ENCODE assay signal across 22 cellular contexts in the genomic region with DNA sequence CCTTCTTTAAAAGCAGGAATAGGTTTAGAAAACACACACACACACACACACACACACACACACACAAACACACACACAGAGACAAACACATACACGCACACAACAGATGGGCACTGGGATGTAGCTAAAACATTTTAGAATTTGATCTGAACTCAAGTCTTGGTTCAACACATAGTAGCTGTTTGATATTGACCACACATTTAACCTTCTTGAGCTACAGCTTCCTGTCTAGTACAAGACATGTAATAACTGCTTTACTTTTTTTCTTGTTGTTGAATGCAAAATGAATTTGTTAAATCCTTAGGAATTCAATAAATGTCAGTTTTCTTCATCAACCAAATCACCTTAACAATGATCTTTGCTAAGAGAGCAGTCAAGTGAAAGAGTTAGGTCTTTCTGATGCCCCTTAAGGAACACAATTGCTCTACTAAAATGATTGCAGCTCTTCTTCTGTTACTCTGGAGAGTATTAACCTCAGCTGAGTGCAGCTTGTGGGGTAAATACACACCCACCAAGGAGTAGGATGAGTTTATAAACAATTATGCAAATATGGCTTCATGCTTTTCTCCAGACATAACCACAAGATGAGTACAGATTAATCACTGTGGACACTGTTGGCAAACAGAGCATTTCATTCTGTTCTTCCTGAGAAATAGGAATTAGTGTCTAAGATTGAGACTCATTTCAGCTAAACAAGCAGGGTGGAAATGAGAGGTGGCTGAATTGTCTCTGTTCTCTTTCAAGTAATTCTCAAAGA.
DNase-seq lines count a peak whose midpoint lies in the region; ATAC-seq and TF ChIP-seq lines count a peak whose summit lies in the region.
"Had no signal": no experiment of that assay in that cellular context is flagged by ENCODE, and none has a peak within 500 bp of the region (broad histone marks: within the 10 kb centered on the region; RNA-seq: fewer than 3 reads in every experiment).

No MANE protein-coding gene starts in this region.

- DNase-seq in CD1c-positive myeloid dendritic cell (ENCODE audit: extremely low spot score), result peak; percentile 1
- DNase-seq in NCI-H526 treated with DMSO at 0.1 percent for 48 hours (lab: John Stamatoyannopoulos, UW), result peak; percentile 0
- DNase-seq in epithelial cell of esophagus (ENCODE audit: low read depth), result peak; percentile 78
- DNase-seq in mucosa of descending colon, result peak in 1 of 3 donors; percentile 3
- no peak for DNase-seq in activated naive CD4-positive, alpha-beta T cell treated with anti-CD3 and anti-CD28 coated beads, Interleukin-2, amount 50 U/mL, for 72 hours (ENCODE audit: low spot score in 2 of 2)
- no peak for DNase-seq in SW480 (ENCODE audit: low spot score)
- DNase-seq in HPDE6-E6E7 (ENCODE audit: extremely low spot score), result no peak
- DNase-seq: activated CD4-positive, alpha-beta T cell treated with anti-CD3 and anti-CD28 coated beads, Interleukin-2, amount 50 U/mL, for 1 hour; activated T-cell treated with anti-CD3 and anti-CD28 coated beads, Interleukin-2, amount 50 U/mL, for 72 hours; BE2C; effector CD8-positive, alpha-beta T cell; heart right ventricle; KG1; NCI-H510A treated with DMSO at 0.1 percent for 48 hours; stimulated activated CD4-positive, alpha-beta T cell treated with anti-CD3 and anti-CD28 coated beads, Interleukin-4, amount 100 ng/mL, for 24 hours; upper lobe of left lung had no signal

- H3K9me3 ChIP-seq in mucosa of descending colon, result no peaks in the 10 kb centered on the region
- H3K9me3 ChIP-seq: BE2C, heart right ventricle, right atrium auricular region, upper lobe of left lung had no signal

- intact Hi-C loops in mucosa of descending colon (cut with DNase I, micrococcal nuclease), result no loop called here

- no peaks in the 10 kb centered on the region for H3K4me1 ChIP-seq in mucosa of descending colon (ENCODE audit: low read depth)
- H3K4me1 ChIP-seq: BE2C, heart right ventricle, right atrium auricular region, upper lobe of left lung had no signal

- peaks cover 9% of the 10 kb centered on the region in 2 donors for H3K9me3 Mint-ChIP-seq in activated naive CD4-positive, alpha-beta T cell treated with anti-CD3 and anti-CD28 coated beads, Interleukin-2, amount 50 U/mL, for 72 hours
- H3K9me3 Mint-ChIP-seq: activated T-cell treated with anti-CD3 and anti-CD28 coated beads, Interleukin-2, amount 50 U/mL, for 72 hours; stimulated activated effector memory CD8-positive, alpha-beta T cell treated with anti-CD3 and anti-CD28 coated beads, Interleukin-12 subunit alpha, Interleukin-12 subunit beta, amount 100 ng/mL, for 72 hours; T-helper 2 cell treated with Interferon-gamma antibody and Interleukin-4, amounts not matched to agents 5 μg/mL and 100 μg/mL, for 36 hours had no signal

- H3K36me3 Mint-ChIP-seq in activated naive CD4-positive, alpha-beta T cell treated with anti-CD3 and anti-CD28 coated beads, Interleukin-2, amount 50 U/mL, for 72 hours, result no peaks in the 10 kb centered on the region
- H3K36me3 Mint-ChIP-seq: natural killer cell treated with Interleukin-12 subunit alpha and Interleukin-12 subunit beta and Interleukin-15 and Interleukin-18, amount 100 ng/mL, for 72 hours; stimulated activated effector memory CD8-positive, alpha-beta T cell treated with anti-CD3 and anti-CD28 coated beads, Interleukin-12 subunit alpha, Interleukin-12 subunit beta, amount 100 ng/mL, for 72 hours had no signal

- no peaks in the 10 kb centered on the region for H3K36me3 ChIP-seq in mucosa of descending colon (ENCODE audit: low read depth)
- H3K36me3 ChIP-seq: BE2C, heart right ventricle, right atrium auricular region, upper lobe of left lung had no signal

- no peak for TF ChIP-seq CTCF in epithelial cell of esophagus (IDR thresholded peaks at IDR 0.05; ENCODE audit: insufficient read depth, low read depth, low read length, missing control alignments)
- TF ChIP-seq CTCF in mucosa of descending colon (IDR thresholded peaks at IDR 0.05), result no peak

- ATAC-seq in mucosa of descending colon, result peak; percentile 51
- ATAC-seq in HG03432 (IDR thresholded peaks at IDR 0.05; ENCODE audit: unreplicated experiment), result no peak
- ATAC-seq in activated naive CD4-positive, alpha-beta T cell treated with anti-CD3 and anti-CD28 coated beads, Interleukin-2, amount 50 U/mL, for 72 hours, result no peak
- ATAC-seq: activated T-cell treated with anti-CD3 and anti-CD28 coated beads, Interleukin-2, amount 50 U/mL, for 72 hours; left lobe of liver; natural killer cell treated with Interleukin-12 subunit alpha and Interleukin-12 subunit beta and Interleukin-15 and Interleukin-18, amount 100 ng/mL, for 72 hours; stimulated activated effector memory CD8-positive, alpha-beta T cell treated with anti-CD3 and anti-CD28 coated beads, Interleukin-12 subunit alpha, Interleukin-12 subunit beta, amount 100 ng/mL, for 72 hours had no signal

- no peak overlapping the region for H3K4me3 ChIP-seq in epithelial cell of esophagus (ENCODE audit: low read length)
- H3K4me3 ChIP-seq in mucosa of descending colon, result no peak overlapping the region
- H3K4me3 ChIP-seq: heart right ventricle, right atrium auricular region, upper lobe of left lung had no signal

- no peak overlapping the region for H3K27ac Mint-ChIP-seq in activated naive CD4-positive, alpha-beta T cell treated with anti-CD3 and anti-CD28 coated beads, Interleukin-2, amount 50 U/mL, for 72 hours
- H3K27ac Mint-ChIP-seq: activated T-cell treated with anti-CD3 and anti-CD28 coated beads, Interleukin-2, amount 50 U/mL, for 72 hours; natural killer cell treated with Interleukin-12 subunit alpha and Interleukin-12 subunit beta and Interleukin-15 and Interleukin-18, amount 100 ng/mL, for 72 hours; stimulated activated effector memory CD8-positive, alpha-beta T cell treated with anti-CD3 and anti-CD28 coated beads, Interleukin-12 subunit alpha, Interleukin-12 subunit beta, amount 100 ng/mL, for 72 hours; T-helper 2 cell treated with Interferon-gamma antibody and Interleukin-4, amounts not matched to agents 5 μg/mL and 100 μg/mL, for 36 hours had no signal

Comparison
In these comparisons a context has a peak if more than half of its experiments do, and no peak if none do; other contexts are left out.
1. DNase-seq: peak in CD1c-positive myeloid dendritic cell (single experiment), NCI-H526 treated with DMSO at 0.1 percent for 48 hours (single experiment) and epithelial cell of esophagus (single experiment); none in activated naive CD4-positive, alpha-beta T cell treated with anti-CD3 and anti-CD28 coated beads, Interleukin-2, amount 50 U/mL, for 72 hours (0 of 2), SW480 (single experiment) and HPDE6-E6E7 (single experiment).